In genomic region chr18:57466745-57467144, GRCh38 we compare ENCODE assay signal across 13 cellular contexts. TPM values are rescaled to one million over a fixed set of nuclear protein-coding genes. Genes with fewer than 3 reads are reported as not detected.
DNase-seq lines count a peak whose midpoint lies in the region; ATAC-seq, FAIRE-seq and TF ChIP-seq lines count a peak whose summit lies in the region.
"Had no signal": no experiment of that assay in that cellular context is flagged by ENCODE, and none has a peak within 500 bp of the region (broad histone marks: within the 10 kb centered on the region; RNA-seq: fewer than 3 reads in every experiment).

No MANE protein-coding gene starts in this region.

- TF ChIP-seq EP300 in HepG2 (IDR thresholded peaks at IDR 0.05; ENCODE audit: low read depth in 2 of 2, low read length in 2 of 2) (no peak), HepG2 (CRISPR knock-in tag; IDR thresholded peaks at IDR 0.05; ENCODE audit: borderline replicate concordance) (no peak)

- H3K4me2 ChIP-seq in OCI-LY7 (ENCODE audit: low read length) (no peak overlapping the region), HepG2 (ENCODE audit: low read depth, low read length) (no peak overlapping the region)

- no peaks in the 10 kb centered on the region for H3K79me2 ChIP-seq in OCI-LY7 (ENCODE audit: insufficient read depth, low read depth, low read length)
- no peaks in the 10 kb centered on the region for H3K79me2 ChIP-seq in HepG2 (ENCODE audit: insufficient read depth, low read length)

- no peaks in the 10 kb centered on the region for H4K20me1 ChIP-seq in OCI-LY7 (ENCODE audit: insufficient read depth, low read length)
- H4K20me1 ChIP-seq in HepG2 (ENCODE audit: insufficient read depth, low read length) = no peaks in the 10 kb centered on the region

- H2AFZ ChIP-seq in OCI-LY7 (ENCODE audit: low read length) (no peak overlapping the region), HepG2 (ENCODE audit: low read length) (no peak overlapping the region)

- H3K4me1 ChIP-seq in OCI-LY7 (ENCODE audit: insufficient read depth, low read length, poor library complexity, severe bottlenecking) (no peaks in the 10 kb centered on the region), HepG2 (ENCODE audit: insufficient read depth, low read length) (peaks cover 17% of the 10 kb centered on the region)

- H3K4me3 ChIP-seq in OCI-LY7 (ENCODE audit: low read depth, low read length, poor library complexity, severe bottlenecking) (no peak overlapping the region), HepG2 (replicated peaks in 1 of 3; ENCODE audit: insufficient read depth in 1 of 3, low read depth in 2 of 3, low read length in 3 of 3) (no peak overlapping the region)
- H3K4me3 ChIP-seq: stomach had no signal

- CTCF ChIA-PET in OCI-LY7 (lab: Charles Lee; ENCODE audit: unreplicated experiment) = no interaction called here
- CTCF ChIA-PET in HepG2 (lab: Yijun Ruan, JAX; ENCODE audit: low intra/inter-chr PET ratio, low total read pairs) = no interaction called here

- no peak for FAIRE-seq in HepG2 (lab: Jason Lieb, UNC)

- DNase-seq in H4 (ENCODE audit: low spot score) (peak; percentile 63), OCI-LY7 (ENCODE audit: low spot score) (peak; percentile 5), HepG2 (ENCODE audit: low spot score) (no peak), NCI-H128 (lab: John Stamatoyannopoulos, UW; ENCODE audit: unreplicated experiment) (no peak), activated T-cell treated with anti-CD3 and anti-CD28 coated beads for 4 hours (no peak)
- DNase-seq: activated naive CD4-positive, alpha-beta T cell treated with anti-CD3 and anti-CD28 coated beads for 36 hours; effector CD4-positive, alpha-beta T cell; immature natural killer cell; occipital lobe had no signal

- POLR2A ChIA-PET in OCI-LY7 (lab: Charles Lee) (no interaction called here), HepG2 (lab: Yijun Ruan, JAX) (no interaction called here)

- intact Hi-C loops in OCI-LY7 (cut with micrococcal nuclease; ENCODE audit: unreplicated experiment) (no loop called here), HepG2 (cut with micrococcal nuclease; ENCODE audit: unreplicated experiment) (no loop called here)

- in situ Hi-C loops in HepG2 (cut with HindIII; ENCODE audit: extremely low pct_ligation_motif_present, low pct_unique_long_range_greater_than_20kb) = no loop called here

- H3K36me3 ChIP-seq in OCI-LY7 (ENCODE audit: insufficient read depth, low read length) (no peaks in the 10 kb centered on the region), HepG2 (replicated peaks in 1 of 2; ENCODE audit: control insufficient read depth in 1 of 2, insufficient read depth in 2 of 2, low read length in 2 of 2) (no peaks in the 10 kb centered on the region; a peak in 4 of 5 replicates)
- H3K36me3 ChIP-seq: stomach had no signal

- H3K9ac ChIP-seq in HepG2 (ENCODE audit: insufficient read depth, low read depth, low read length) = no peak overlapping the region

- TF ChIP-seq CTCF in GM12874 (IDR thresholded peaks at IDR 0.05; ENCODE audit: insufficient read depth, low read depth, low read length) (0 out of 2 replicates have a peak, but pooled peaks have one; percentile 24), OCI-LY7 (conservative IDR thresholded peaks at IDR 0.05; ENCODE audit: low read length) (no peak), HepG2 (CRISPR knock-in tag; IDR thresholded peaks at IDR 0.05) (no peak)

- TF ChIP-seq RAD21 in HepG2 (CRISPR knock-in tag; IDR thresholded peaks at IDR 0.05) = no peak

- ATAC-seq in HepG2 = peak; percentile 73
- no peak for ATAC-seq in HG02970 (IDR thresholded peaks at IDR 0.05; ENCODE audit: low FRiP score, unreplicated experiment)

- no peaks in the 10 kb centered on the region for H3K27me3 ChIP-seq in HepG2 (ENCODE audit: control insufficient read depth in 1 of 2, insufficient read depth in 2 of 2, low read length in 2 of 2)

- WGBS in HepG2 (ENCODE audit: low lambda C conversion rate) = 82% methylated on average over 3 of the region's 3 CpGs

- BruUV-seq in OCI-LY7 (replicated peaks; lab: Mats Ljungman, UMichigan) (no TSS peak), HepG2 (replicated peaks; lab: Mats Ljungman, UMichigan) (no TSS peak)

- TF ChIP-seq POLR2A in HepG2 (IDR thresholded peaks at IDR 0.05; ENCODE audit: insufficient read depth in 1 of 2, low read depth in 2 of 2, low read length in 2 of 2) = no peak

- H3K27ac ChIP-seq in OCI-LY7 (ENCODE audit: low read depth, low read length, poor library complexity, severe bottlenecking) (no peak overlapping the region), HepG2 (ENCODE audit: extremely low read length, insufficient read depth, low read length) (no peak overlapping the region)
- H3K27ac ChIP-seq: stomach had no signal

- H3K9me3 ChIP-seq in OCI-LY7 (ENCODE audit: low read length) (no peaks in the 10 kb centered on the region), HepG2 (ENCODE audit: low read length) (no peaks in the 10 kb centered on the region)
- H3K9me3 ChIP-seq: stomach had no signal

- H3K9me2 ChIP-seq in OCI-LY7 (ENCODE audit: insufficient read depth, low read length) = no peaks in the 10 kb centered on the region

TF ChIP-seq in HepG2, 621 proteins besides CTCF, POLR2A, EP300 and RAD21 (continues in another document):
- TF ChIP-seq, protein P1, sequence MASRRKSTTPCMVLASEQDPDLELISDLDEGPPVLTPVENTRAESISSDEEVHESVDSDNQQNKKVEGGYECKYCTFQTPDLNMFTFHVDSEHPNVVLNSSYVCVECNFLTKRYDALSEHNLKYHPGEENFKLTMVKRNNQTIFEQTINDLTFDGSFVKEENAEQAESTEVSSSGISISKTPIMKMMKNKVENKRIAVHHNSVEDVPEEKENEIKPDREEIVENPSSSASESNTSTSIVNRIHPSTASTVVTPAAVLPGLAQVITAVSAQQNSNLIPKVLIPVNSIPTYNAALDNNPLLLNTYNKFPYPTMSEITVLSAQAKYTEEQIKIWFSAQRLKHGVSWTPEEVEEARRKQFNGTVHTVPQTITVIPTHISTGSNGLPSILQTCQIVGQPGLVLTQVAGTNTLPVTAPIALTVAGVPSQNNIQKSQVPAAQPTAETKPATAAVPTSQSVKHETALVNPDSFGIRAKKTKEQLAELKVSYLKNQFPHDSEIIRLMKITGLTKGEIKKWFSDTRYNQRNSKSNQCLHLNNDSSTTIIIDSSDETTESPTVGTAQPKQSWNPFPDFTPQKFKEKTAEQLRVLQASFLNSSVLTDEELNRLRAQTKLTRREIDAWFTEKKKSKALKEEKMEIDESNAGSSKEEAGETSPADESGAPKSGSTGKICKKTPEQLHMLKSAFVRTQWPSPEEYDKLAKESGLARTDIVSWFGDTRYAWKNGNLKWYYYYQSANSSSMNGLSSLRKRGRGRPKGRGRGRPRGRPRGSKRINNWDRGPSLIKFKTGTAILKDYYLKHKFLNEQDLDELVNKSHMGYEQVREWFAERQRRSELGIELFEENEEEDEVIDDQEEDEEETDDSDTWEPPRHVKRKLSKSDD (CRISPR knock-in tag; IDR thresholded peaks at IDR 0.05; ENCODE audit: low read depth) = no peak
- TF ChIP-seq ZNF34 (CRISPR knock-in tag; IDR thresholded peaks at IDR 0.05; ENCODE audit: borderline replicate concordance) (no peak), ZNF280D (CRISPR knock-in tag; IDR thresholded peaks at IDR 0.05) (no peak)

RNA-seq across cellular contexts. Expression of gene ONECUT2, which starts 31.6 kb away (rescaled TPM):
- total RNA-seq in H4 (2014; rRNA removed; shearing (Covaris generic)) = 1.3 and 1.4 TPM in 2 replicates
- total RNA-seq in OCI-LY7 (2014; rRNA removed; shearing (Covaris generic)) = not detected in 2 replicates
- total RNA-seq in OCI-LY7 (2022) (not detected in 2 replicates), HepG2 (2016; rRNA removed; fragmentation: Illumina TruSeq; extraction: Trizol) (3.0 and 6.2 TPM in 2 replicates)
- 0.30 and 0.35 TPM in 2 replicates for total RNA-seq in HepG2 (2016; cell fraction: cytosol; rRNA removed; fragmentation: Illumina TruSeq; extraction: Trizol; ENCODE audit: low read depth)
- total RNA-seq in HepG2 (2016; cell fraction: insoluble cytoplasmic fraction; rRNA removed; fragmentation: Illumina TruSeq; extraction: Trizol) = 2.5 and 5.8 TPM in 2 replicates
- 2.0 and 2.3 TPM in 2 replicates for total RNA-seq in HepG2 (2016; cell fraction: membrane; rRNA removed; fragmentation: Illumina TruSeq; extraction: Trizol)
- total RNA-seq in HepG2 (2016; cell fraction: nucleus; rRNA removed; fragmentation: Illumina TruSeq; extraction: Trizol) = 7.8 and 8.6 TPM in 2 replicates
- polyA plus RNA-seq in HepG2 (2011; rRNA removed) = 3.2 and 3.7 TPM in 2 replicates
- 0.94 and 2.0 TPM in 2 replicates for polyA plus RNA-seq in HepG2 (2011; cell fraction: cytosol; rRNA removed)
- polyA plus RNA-seq in HepG2 (2011; cell fraction: nucleus; rRNA removed) = 5.2 and 8.5 TPM in 2 replicates
- polyA plus RNA-seq in HepG2 (2012) = 5.7 and 6.4 TPM in 2 replicates
- polyA plus RNA-seq in HepG2 (2016; cell fraction: cytosol; fragmentation: Illumina TruSeq; extraction: Trizol; ENCODE audit: low read depth) = 0.16 and 0.31 TPM in 2 replicates
- polyA plus RNA-seq in HepG2 (2016; cell fraction: insoluble cytoplasmic fraction; fragmentation: Illumina TruSeq; extraction: Trizol; ENCODE audit: low read depth) = 3.3 TPM in 2 replicates
- 0.70 and 0.78 TPM in 2 replicates for polyA plus RNA-seq in HepG2 (2016; cell fraction: membrane; fragmentation: Illumina TruSeq; extraction: Trizol; ENCODE audit: low read depth)
- polyA plus RNA-seq in HepG2 (2016; cell fraction: nucleus; fragmentation: Illumina TruSeq; extraction: Trizol; ENCODE audit: insufficient read depth, low read depth) = 8.3 and 9.1 TPM in 2 replicates
- 3.8 and 10.8 TPM in 2 replicates for polyA minus RNA-seq in HepG2 (2011; rRNA and poly(A)+ RNA removed; ENCODE audit: low replicate concordance)
- polyA minus RNA-seq in HepG2 (2011; cell fraction: cytosol; rRNA and poly(A)+ RNA removed) = 4.7 and 7.6 TPM in 2 replicates
- 13.3 and 20.5 TPM in 2 replicates for polyA minus RNA-seq in HepG2 (2011; cell fraction: nucleus; rRNA and poly(A)+ RNA removed)
- total RNA-seq: activated naive CD4-positive, alpha-beta T cell treated with anti-CD3 and anti-CD28 coated beads for 36 hours had no signal
- polyA plus RNA-seq: IgD-negative memory B cell, immature natural killer cell had no signal

Comparison
In these comparisons a context has a peak if more than half of its experiments do, and no peak if none do; other contexts are left out.
1. DNase-seq: peak in H4 (single experiment) and OCI-LY7 (single experiment); none in HepG2 (single experiment), NCI-H128 (single experiment) and activated T-cell treated with anti-CD3 and anti-CD28 coated beads for 4 hours (single experiment).